11 cellular contexts compared by ENCODE assay signal in genomic region chrX:39133971-39134370, GRCh38.
DNase-seq lines count a peak whose midpoint lies in the region; ATAC-seq and TF ChIP-seq lines count a peak whose summit lies in the region.
"Had no signal": no experiment of that assay in that cellular context is flagged by ENCODE, and none has a peak within 500 bp of the region (broad histone marks: within the 10 kb centered on the region; RNA-seq: fewer than 3 reads in every experiment).

No MANE protein-coding gene starts in this region.

- no peaks in the 10 kb centered on the region for H3K27me3 ChIP-seq in foreskin keratinocyte
- H3K27me3 ChIP-seq: SJCRH30 had no signal

- peak; percentile 36 for TF ChIP-seq CTCF in foreskin keratinocyte (conservative IDR thresholded peaks at IDR 0.05)

- in situ Hi-C loops in ACHN (cut with HindIII; ENCODE audit: low pct_ligation_motif_present, low pct_unique_long_range_greater_than_20kb, low sequenced_read_pairs), result no loop called here

- H3K27ac ChIP-seq in foreskin keratinocyte, result no peak overlapping the region
- H3K27ac ChIP-seq: SJCRH30 had no signal

- DNase-seq in D341Med (ENCODE audit: low spot score) (peak; percentile 13), NCI-H82 (lab: John Stamatoyannopoulos, UW) (peak; percentile 86), foreskin keratinocyte (no peak), kidney glomerular epithelial cell (lab: John Stamatoyannopoulos, UW) (no peak), ACHN (no peak), COLO829 (ENCODE audit: low spot score) (no peak)

- no peaks in the 10 kb centered on the region for H3K4me1 ChIP-seq in foreskin keratinocyte
- H3K4me1 ChIP-seq: SJCRH30 had no signal

- ATAC-seq in GM18909 (IDR thresholded peaks at IDR 0.05; ENCODE audit: poor library complexity, unreplicated experiment) (peak; percentile 74), foreskin keratinocyte (no peak), HG03175 (IDR thresholded peaks at IDR 0.05; ENCODE audit: unreplicated experiment) (no peak)
- ATAC-seq: naive thymus-derived CD8-positive, alpha-beta T cell; stimulated activated naive CD8-positive, alpha-beta T cell treated with anti-CD3 and anti-CD28 coated beads, Interleukin-15, amount 100 ng/mL, for 72 hours had no signal

Comparison
In these comparisons a context has a peak if more than half of its experiments do, and no peak if none do; other contexts are left out.
1. DNase-seq: peak in D341Med (single experiment) and NCI-H82 (single experiment); none in foreskin keratinocyte (0 of 2), kidney glomerular epithelial cell (single experiment), ACHN (single experiment) and COLO829 (single experiment).